Comparison of ENCODE assay signal across 22 cellular contexts in genomic region chr11:34348919-34349318, GRCh38. TPM values are rescaled to one million over a fixed set of nuclear protein-coding genes. Genes with fewer than 3 reads are reported as not detected.
DNase-seq lines count a peak whose midpoint lies in the region; TF ChIP-seq lines count a peak whose summit lies in the region.
"Had no signal": no experiment of that assay in that cellular context is flagged by ENCODE, and none has a peak within 500 bp of the region (broad histone marks: within the 10 kb centered on the region; RNA-seq: fewer than 3 reads in every experiment).

No MANE protein-coding gene starts in this region.

- H3K4me3 ChIP-seq in AG10803 (ENCODE audit: low read length) = no peak overlapping the region
- H3K4me3 ChIP-seq: body of pancreas, esophagus squamous epithelium had no signal

- no peak for TF ChIP-seq CTCF in AG10803 (conservative IDR thresholded peaks at IDR 0.05; ENCODE audit: low read length)
- TF ChIP-seq CTCF in nephron progenitor cell (IDR thresholded peaks at IDR 0.05) = no peak

- peaks cover 95% of the 10 kb centered on the region for H3K27me3 Mint-ChIP-seq in nephron progenitor cell (ENCODE audit: low read depth, poor library complexity)

- H3K4me1 Mint-ChIP-seq in nephron progenitor cell = peaks cover 41% of the 10 kb centered on the region
- H3K4me1 Mint-ChIP-seq: activated CD4-positive, alpha-beta T cell treated with anti-CD3 and anti-CD28 coated beads, Interleukin-2, amount 10 ng/mL, durations not matched to agents 7 days and 5 days had no signal

- no peak overlapping the region for H3K4me3 Mint-ChIP-seq in nephron progenitor cell
- H3K4me3 Mint-ChIP-seq: activated CD4-positive, alpha-beta T cell treated with anti-CD3 and anti-CD28 coated beads, Interleukin-2, amount 10 ng/mL, durations not matched to agents 7 days and 5 days; mesothelial cell of epicardium; stimulated activated effector memory CD8-positive, alpha-beta T cell treated with anti-CD3 and anti-CD28 coated beads, Interleukin-12 subunit alpha, Interleukin-12 subunit beta, amount 100 ng/mL, for 72 hours; T-helper 1 cell treated with Interleukin-12 subunit alpha and Interleukin-12 subunit beta and Interleukin-4 antibody, amounts not matched to agents 30 μg/mL and 1 μg/mL, for 36 hours had no signal

- no peaks in the 10 kb centered on the region for H3K36me3 Mint-ChIP-seq in nephron progenitor cell (ENCODE audit: low read depth)
- H3K36me3 Mint-ChIP-seq: mesothelial cell of epicardium; stimulated activated effector memory CD8-positive, alpha-beta T cell treated with anti-CD3 and anti-CD28 coated beads, Interleukin-12 subunit alpha, Interleukin-12 subunit beta, amount 100 ng/mL, for 72 hours had no signal

- no peak overlapping the region for H3K27ac Mint-ChIP-seq in nephron progenitor cell
- H3K27ac Mint-ChIP-seq: activated CD4-positive, alpha-beta T cell treated with anti-CD3 and anti-CD28 coated beads, Interleukin-2, amount 10 ng/mL, durations not matched to agents 7 days and 5 days; activated T-helper 2 cell treated with anti-CD3 and anti-CD28 coated beads, Interferon-gamma antibody, Interleukin-2, Interleukin-4, amounts not matched to agents 10 μg/mL and 5 μg/mL and 100 μg/mL, durations not matched to agents 14 hours and 24 hours and 36 hours; mesothelial cell of epicardium; stimulated activated effector memory CD8-positive, alpha-beta T cell treated with anti-CD3 and anti-CD28 coated beads, Interleukin-12 subunit alpha, Interleukin-12 subunit beta, amount 100 ng/mL, for 72 hours; T-helper 1 cell treated with Interleukin-12 subunit alpha and Interleukin-12 subunit beta and Interleukin-4 antibody, amounts not matched to agents 30 μg/mL and 1 μg/mL, for 36 hours had no signal

- DNase-seq in AG10803 (ENCODE audit: low read depth) = peak; percentile 51
- peak; percentile 74 for DNase-seq in H4 (ENCODE audit: low spot score)
- peak; percentile 60 for DNase-seq in NCI-H2107 (lab: John Stamatoyannopoulos, UW)
- peak; percentile 92 for DNase-seq in myocyte (ENCODE audit: low read depth)
- no peak for DNase-seq in hypothalamus (lab: John Stamatoyannopoulos, UW)
- no peak for DNase-seq in nephron progenitor cell
- DNase-seq in SW 1271 (lab: John Stamatoyannopoulos, UW) = no peak
- DNase-seq: activated CD4-positive, alpha-beta T cell treated with anti-CD3 and anti-CD28 coated beads, Interleukin-2, amount 10 ng/mL, durations not matched to agents 7 days and 5 days; activated CD8-positive, alpha-beta memory T cell treated with anti-CD3 and anti-CD28 coated beads, Interleukin-2, amount 50 U/mL, for 4 hours; body of pancreas; EL; esophagus squamous epithelium; left cardiac atrium; MM.1S; NCI-H1694 treated with DMSO at 0.1 percent for 48 hours; NCI-H748 treated with DMSO at 0.1 percent for 48 hours; posterior cingulate gyrus; SHP77 treated with DMSO at 0.1 percent for 48 hours had no signal

- no peaks in the 10 kb centered on the region for H3K9me3 Mint-ChIP-seq in nephron progenitor cell
- H3K9me3 Mint-ChIP-seq: activated CD4-positive, alpha-beta T cell treated with anti-CD3 and anti-CD28 coated beads, Interleukin-2, amount 10 ng/mL, durations not matched to agents 7 days and 5 days; activated T-helper 2 cell treated with anti-CD3 and anti-CD28 coated beads, Interferon-gamma antibody, Interleukin-2, Interleukin-4, amounts not matched to agents 10 μg/mL and 5 μg/mL and 100 μg/mL, durations not matched to agents 14 hours and 24 hours and 36 hours; mesothelial cell of epicardium; stimulated activated effector memory CD8-positive, alpha-beta T cell treated with anti-CD3 and anti-CD28 coated beads, Interleukin-12 subunit alpha, Interleukin-12 subunit beta, amount 100 ng/mL, for 72 hours; T-helper 1 cell treated with Interleukin-12 subunit alpha and Interleukin-12 subunit beta and Interleukin-4 antibody, amounts not matched to agents 30 μg/mL and 1 μg/mL, for 36 hours had no signal

RNA-seq across cellular contexts. Expression of gene ABTB2, which starts 8.9 kb away (rescaled TPM):
- 1.2 and 3.2 TPM in 2 replicates for total RNA-seq in H4 (2014; rRNA removed; shearing (Covaris generic))
- total RNA-seq in myocyte = 5.2 and 7.0 TPM in 2 replicates
- 14.9 TPM for polyA plus RNA-seq in myocyte (2012)

Comparison
In these comparisons a context has a peak if more than half of its experiments do, and no peak if none do; other contexts are left out.
1. DNase-seq: peak in AG10803 (single experiment), H4 (single experiment), NCI-H2107 (single experiment) and myocyte (single experiment); none in hypothalamus (0 of 51), nephron progenitor cell (single experiment) and SW 1271 (0 of 2).